In genomic region chr4:188107931-188108843, GRCh38 we compare ENCODE assay signal across 2 cellular contexts.
TF ChIP-seq lines count a peak whose summit lies in the region.

No MANE protein-coding gene starts in this region.

TF ChIP-seq in A549, 52 proteins besides CTCF, POLR2A, EP300 and RAD21:
- no peak for TF ChIP-seq HOXB13 (CRISPR knock-in tag; IDR thresholded peaks at IDR 0.05; ENCODE audit: low read depth)
- TF ChIP-seq FOSL2 (IDR thresholded peaks at IDR 0.05) = no peak
- TF ChIP-seq FOSL2 (CRISPR knock-in tag; IDR thresholded peaks at IDR 0.05) = no peak; the same call in 1 of the 2 replicates
- TF ChIP-seq PBX3 (IDR thresholded peaks at IDR 0.05) = no peak
- no peak for TF ChIP-seq JUN (IDR thresholded peaks at IDR 0.05)
- no peak for TF ChIP-seq RCOR1 (IDR thresholded peaks at IDR 0.05; ENCODE audit: low read depth, low read length)
- no peak for TF ChIP-seq ATOH8 (CRISPR knock-in tag; IDR thresholded peaks at IDR 0.05; ENCODE audit: low read depth)
- TF ChIP-seq ZSCAN20 (CRISPR knock-in tag; IDR thresholded peaks at IDR 0.05) = no peak
- TF ChIP-seq ELK1 (IDR thresholded peaks at IDR 0.05; ENCODE audit: low read depth, low read length) = no peak
- no peak for TF ChIP-seq HOXA7 (CRISPR knock-in tag; IDR thresholded peaks at IDR 0.05)
- TF ChIP-seq KDM5A (IDR thresholded peaks at IDR 0.05) = no peak
- TF ChIP-seq FOSB (CRISPR knock-in tag; IDR thresholded peaks at IDR 0.05) = no peak
- no peak for TF ChIP-seq CEBPB (IDR thresholded peaks at IDR 0.05)
- TF ChIP-seq CHD4 (IDR thresholded peaks at IDR 0.05; ENCODE audit: borderline replicate concordance) = no peak
- no peak for TF ChIP-seq NR3C1 (IDR thresholded peaks at IDR 0.05)
- TF ChIP-seq HMGXB4 (CRISPR knock-in tag; IDR thresholded peaks at IDR 0.05; ENCODE audit: borderline replicate concordance) = no peak
- TF ChIP-seq JUNB (IDR thresholded peaks at IDR 0.05) = no peak
- no peak for TF ChIP-seq ZC3H11A (IDR thresholded peaks at IDR 0.05)
- no peak for TF ChIP-seq SMC3 (IDR thresholded peaks at IDR 0.05)
- TF ChIP-seq RARB (CRISPR knock-in tag; IDR thresholded peaks at IDR 0.05) = no peak
- TF ChIP-seq CHD2 (IDR thresholded peaks at IDR 0.05; ENCODE audit: low read length, partially characterized antibody) = no peak

TF ChIP-seq in HepG2, 621 proteins besides CTCF, POLR2A, EP300 and RAD21:
- TF ChIP-seq HNF4A (CRISPR knock-in tag; IDR thresholded peaks at IDR 0.05) (no peak), HNRNPUL1 (IDR thresholded peaks at IDR 0.05; ENCODE audit: low read depth, low read length) (no peak), KDM6A (CRISPR knock-in tag; IDR thresholded peaks at IDR 0.05; ENCODE audit: low read depth) (no peak), ETS1 (CRISPR knock-in tag; IDR thresholded peaks at IDR 0.05) (no peak), THAP11 (CRISPR knock-in tag; IDR thresholded peaks at IDR 0.05) (no peak), DPF2 (CRISPR knock-in tag; IDR thresholded peaks at IDR 0.05; ENCODE audit: borderline replicate concordance, low read depth) (no peak), CREBL2 (CRISPR knock-in tag; IDR thresholded peaks at IDR 0.05; ENCODE audit: borderline replicate concordance) (no peak), ZNF709 (CRISPR knock-in tag; IDR thresholded peaks at IDR 0.05) (no peak), KDM3A (CRISPR knock-in tag; IDR thresholded peaks at IDR 0.05; ENCODE audit: low read depth) (no peak), ZNF550 (CRISPR knock-in tag; IDR thresholded peaks at IDR 0.05; ENCODE audit: borderline replicate concordance) (no peak), CENPX (CRISPR knock-in tag; IDR thresholded peaks at IDR 0.05) (no peak), THRA (CRISPR knock-in tag; IDR thresholded peaks at IDR 0.05; ENCODE audit: borderline replicate concordance) (no peak), ZSCAN31 (CRISPR knock-in tag; IDR thresholded peaks at IDR 0.05; ENCODE audit: low read depth) (no peak), ZNF121 (CRISPR knock-in tag; IDR thresholded peaks at IDR 0.05) (no peak), POLR2G (IDR thresholded peaks at IDR 0.05; ENCODE audit: low read depth, low read length) (no peak), NAIF1 (CRISPR knock-in tag; IDR thresholded peaks at IDR 0.05; ENCODE audit: borderline replicate concordance) (no peak), SMARCC2 (IDR thresholded peaks at IDR 0.05) (no peak), ARID4A (CRISPR knock-in tag; IDR thresholded peaks at IDR 0.05; ENCODE audit: borderline replicate concordance) (no peak)
